In genomic region chr14:104980601-104981531, GRCh38 we compare ENCODE assay signal across 22 cellular contexts. TPM values are rescaled to one million over a fixed set of nuclear protein-coding genes. Genes with fewer than 3 reads are reported as not detected.
DNase-seq lines count a peak whose midpoint lies in the region; ATAC-seq and TF ChIP-seq lines count a peak whose summit lies in the region.
"Had no signal": no experiment of that assay in that cellular context is flagged by ENCODE, and none has a peak within 500 bp of the region (broad histone marks: within the 10 kb centered on the region; RNA-seq: fewer than 3 reads in every experiment).

No MANE protein-coding gene starts in this region.

- no peak overlapping the region for H3K4me3 Mint-ChIP-seq in type B pancreatic cell

- no peaks in the 10 kb centered on the region for H3K36me3 ChIP-seq in BE2C
- peaks cover 2% of the 10 kb centered on the region; the same call in 1 of the 2 replicates for H3K36me3 ChIP-seq in Panc1 (ENCODE audit: control insufficient read depth, insufficient read depth, low read length)
- H3K36me3 ChIP-seq in parathyroid adenoma (ENCODE audit: control insufficient read depth, insufficient read depth, low read length) = no peaks in the 10 kb centered on the region
- H3K36me3 ChIP-seq: upper lobe of right lung had no signal

- intact Hi-C loops in Panc1 (cut with micrococcal nuclease; ENCODE audit: unreplicated experiment) (no loop called here), lower leg skin (cut with DNase I; ENCODE audit: low total_unique reads) (no loop called here)

- H3K9ac ChIP-seq in parathyroid adenoma = no peak overlapping the region
- H3K9ac ChIP-seq: KMS-11 had no signal

- H3K9me3 ChIP-seq in BE2C (no peaks in the 10 kb centered on the region), Panc1 (ENCODE audit: control insufficient read depth, insufficient read depth, low read depth, low read length) (no peaks in the 10 kb centered on the region), parathyroid adenoma (ENCODE audit: control insufficient read depth, low read length) (no peaks in the 10 kb centered on the region)
- H3K9me3 ChIP-seq: upper lobe of right lung had no signal

- TF ChIP-seq CTCF in BE2C (IDR thresholded peaks at IDR 0.05; ENCODE audit: low read depth, low read length) = no peak
- TF ChIP-seq CTCF in Panc1 (IDR thresholded peaks at IDR 0.05) = no peak
- no peak for TF ChIP-seq CTCF in parathyroid adenoma (IDR thresholded peaks at IDR 0.05)
- no peak for TF ChIP-seq CTCF in lower leg skin (IDR thresholded peaks at IDR 0.05)
- TF ChIP-seq CTCF in type B pancreatic cell (conservative IDR thresholded peaks at IDR 0.05) = no peak

- peak overlapping the region; percentile 48 for H2AFZ ChIP-seq in parathyroid adenoma

- no peak; the same call in 1 of the 2 replicates for ATAC-seq in Panc1
- no peak for ATAC-seq in HG02759 (IDR thresholded peaks at IDR 0.05; ENCODE audit: unreplicated experiment)
- no peak for ATAC-seq in HG02588 (IDR thresholded peaks at IDR 0.05; ENCODE audit: unreplicated experiment)
- ATAC-seq: activated naive CD4-positive, alpha-beta T cell treated with anti-CD3 and anti-CD28 coated beads, Interleukin-2, amount 50 U/mL, for 72 hours; esophagus mucosa; left colon had no signal

- H3K27me3 Mint-ChIP-seq in type B pancreatic cell = peaks cover 22% of the 10 kb centered on the region

- no TSS peak for BruUV-seq in Panc1 (replicated peaks; lab: Mats Ljungman, UMichigan)

- no peaks in the 10 kb centered on the region for H3K36me3 Mint-ChIP-seq in type B pancreatic cell

- peak overlapping the region; percentile 49 for H3K27ac ChIP-seq in Panc1 (ENCODE audit: low read length)
- H3K27ac ChIP-seq in parathyroid adenoma = peak overlapping the region; percentile 77
- H3K27ac ChIP-seq: KMS-11, upper lobe of right lung had no signal

- no peak overlapping the region for H3K4me3 ChIP-seq in BE2C (ENCODE audit: low read depth, low read length)
- no peak overlapping the region for H3K4me3 ChIP-seq in Panc1 (ENCODE audit: low read depth in 2 of 2, low read length in 2 of 2)
- H3K4me3 ChIP-seq in parathyroid adenoma (ENCODE audit: low read depth, low read length) = no peak overlapping the region
- H3K4me3 ChIP-seq in lower leg skin (ENCODE audit: low read depth, poor library complexity, severe bottlenecking) = no peak overlapping the region
- H3K4me3 ChIP-seq: upper lobe of right lung had no signal

- H3K79me2 ChIP-seq in parathyroid adenoma = no peaks in the 10 kb centered on the region

- DNase-seq in BE2C = peak; percentile 7
- no peak for DNase-seq in Panc1 (ENCODE audit: low read depth, low spot score)
- DNase-seq in islet precursor cell = peak; percentile 47
- DNase-seq in lower leg skin (ENCODE audit: low spot score in 2 of 2) = no peak
- no peak for DNase-seq in type B pancreatic cell (ENCODE audit: extremely low spot score, unreplicated experiment)
- DNase-seq: activated CD4-positive, alpha-beta T cell treated with anti-CD3 and anti-CD28 coated beads for 1 hour; effector CD8-positive, alpha-beta T cell; GOT3; NCI-H2029; NCI-H446 treated with DMSO at 0.1 percent for 48 hours; small intestine; stimulated activated CD4-positive, alpha-beta T cell treated with anti-CD3 and anti-CD28 coated beads, Interleukin-4, amount 100 ng/mL, for 24 hours had no signal

- H3K9me3 Mint-ChIP-seq in type B pancreatic cell = no peaks in the 10 kb centered on the region
- H3K9me3 Mint-ChIP-seq: activated naive CD4-positive, alpha-beta T cell treated with anti-CD3 and anti-CD28 coated beads, Interleukin-2, amount 50 U/mL, for 72 hours had no signal

- POLR2A ChIA-PET in Panc1 (lab: Charles Lee) = interaction anchor here (0.5 kb wide), 1 partner anchor 72 kb away, joined by 7 read pairs; no protein-coding TSS in a partner anchor

- 86 to 93% methylated on average over 21 to 22 of the region's 22 CpGs for WGBS in lower leg skin, 2 donors

- no peak overlapping the region for H3K27ac Mint-ChIP-seq in type B pancreatic cell
- H3K27ac Mint-ChIP-seq: activated naive CD4-positive, alpha-beta T cell treated with anti-CD3 and anti-CD28 coated beads, Interleukin-2, amount 50 U/mL, for 72 hours had no signal

- CTCF ChIA-PET in Panc1 (lab: Charles Lee) = no interaction called here

- H3K4me2 ChIP-seq in parathyroid adenoma (ENCODE audit: low read length) = peak overlapping the region; percentile 42
- H3K4me2 ChIP-seq: KMS-11 had no signal

- peaks cover 10% of the 10 kb centered on the region for H3K4me1 Mint-ChIP-seq in type B pancreatic cell (ENCODE audit: unreplicated experiment)

- H3K27me3 ChIP-seq in BE2C (no peaks in the 10 kb centered on the region), Panc1 (ENCODE audit: control insufficient read depth, insufficient read depth, low read length) (no peaks in the 10 kb centered on the region), parathyroid adenoma (ENCODE audit: control insufficient read depth, insufficient read depth, low read length) (no peaks in the 10 kb centered on the region)

- peaks cover 19% of the 10 kb centered on the region for H3K4me1 ChIP-seq in BE2C
- H3K4me1 ChIP-seq in Panc1 (ENCODE audit: control insufficient read depth, insufficient read depth, low read length) = peaks cover 26% of the 10 kb centered on the region
- H3K4me1 ChIP-seq in parathyroid adenoma = peaks cover 22% of the 10 kb centered on the region

- in situ Hi-C loops in Panc1 (cut with HindIII; ENCODE audit: low pct_unique_long_range_greater_than_20kb, low sequenced_read_pairs) = no loop called here

- TF ChIP-seq POLR2A in lower leg skin (IDR thresholded peaks at IDR 0.05) = no peak

RNA-seq across cellular contexts. Expression of gene AHNAK2, which starts 2.7 kb away (rescaled TPM):
- 0.62 TPM for polyA plus RNA-seq in BE2C (2012; ENCODE audit: insufficient read depth, insufficient read length, low read depth)
- total RNA-seq in Panc1 (2021; ENCODE audit: unreplicated experiment) (223 TPM), lower leg skin (100 to 1,000 TPM; 671 to 950 (median 756) TPM), type B pancreatic cell (ENCODE audit: low replicate concordance) (1.1 and 2.0 TPM in 2 replicates)
- 148 TPM for polyA plus RNA-seq in Panc1 (2012; ENCODE audit: insufficient read length)

RNA-seq across cellular contexts. Expression of gene CLBA1, which starts 4.7 kb away (rescaled TPM):
- 15.3 TPM for polyA plus RNA-seq in BE2C (2012; ENCODE audit: insufficient read depth, insufficient read length, low read depth)
- 13.8 TPM for total RNA-seq in Panc1 (2021; ENCODE audit: unreplicated experiment)
- 11.9 TPM for polyA plus RNA-seq in Panc1 (2012; ENCODE audit: insufficient read length)
- 10 to 100 TPM in 1 of 4 donors, 1 to 10 TPM in 3; 2.2 to 11.7 (median 6.5) TPM for total RNA-seq in lower leg skin
- total RNA-seq in type B pancreatic cell (ENCODE audit: low replicate concordance) = 16.2 and 18.8 TPM in 2 replicates

RNA-seq across cellular contexts. Expression of gene CDCA4, which starts 40.0 kb away (rescaled TPM):
- polyA plus RNA-seq in BE2C (2012; ENCODE audit: insufficient read depth, insufficient read length, low read depth) = 43.2 TPM
- total RNA-seq in Panc1 (2021; ENCODE audit: unreplicated experiment) (39.9 TPM), lower leg skin (10 to 100 TPM; 39.3 to 45.7 (median 41.5) TPM), type B pancreatic cell (ENCODE audit: low replicate concordance) (21.2 and 29.7 TPM in 2 replicates)
- polyA plus RNA-seq in Panc1 (2012; ENCODE audit: insufficient read length) = 32.9 TPM

RNA-seq across cellular contexts. Expression of gene PLD4, which starts 56.2 kb away (rescaled TPM):
- polyA plus RNA-seq in BE2C (2012; ENCODE audit: insufficient read depth, insufficient read length, low read depth) = 1.9 TPM
- total RNA-seq in Panc1 (2021; ENCODE audit: unreplicated experiment) (0.15 TPM), lower leg skin (1 to 10 TPM in 3 of 4 donors, under 1 TPM in 1; 0.84 to 2.6 (median 1.2) TPM), type B pancreatic cell (ENCODE audit: low replicate concordance) (0.17 TPM in 2 replicates)
- not detected for polyA plus RNA-seq in Panc1 (2012; ENCODE audit: insufficient read length)
- total RNA-seq: activated CD8-positive, alpha-beta memory T cell treated with anti-CD3 and anti-CD28 coated beads for 36 hours; glomerular endothelial cell had no signal

Comparison
In these comparisons a context has a peak if more than half of its experiments do, and no peak if none do; other contexts are left out.
1. DNase-seq: peak in BE2C (single experiment) and islet precursor cell (single experiment); none in Panc1 (single experiment), lower leg skin (0 of 2) and type B pancreatic cell (single experiment).
2. RNA of gene AHNAK2, which starts 2.7 kb away (total RNA-seq): 671 to 950 TPM in lower leg skin and 223 TPM in Panc1 (single experiment); 1.1 to 2.0 TPM in type B pancreatic cell; every median in the first group is over 10 times any median in the second.